In genomic region chr18:57659463-57660102, GRCh38 we compare ENCODE assay signal across 26 cellular contexts. TPM values are rescaled to one million over a fixed set of nuclear protein-coding genes. Genes with fewer than 3 reads are reported as not detected.
A peak's percentile ranks its signal among the peaks of the same experiment; 100 is the strongest.
DNase-seq lines count a peak whose midpoint lies in the region; ATAC-seq, FAIRE-seq and TF ChIP-seq lines count a peak whose summit lies in the region.
"Had no signal": no experiment of that assay in that cellular context is flagged by ENCODE, and none has a peak within 500 bp of the region (broad histone marks: within the 10 kb centered on the region; RNA-seq: fewer than 3 reads in every experiment).

No MANE protein-coding gene starts in this region.

- peaks cover 65% of the 10 kb centered on the region for H3K36me3 ChIP-seq in astrocyte (ENCODE audit: insufficient read depth, low read length)
- peaks cover 9 to 86% (median 80%) of the 10 kb centered on the region in 4 donors for H3K36me3 ChIP-seq in stomach
- H3K36me3 ChIP-seq in colonic mucosa, result peaks cover 8% of the 10 kb centered on the region
- H3K36me3 ChIP-seq in hepatocyte (replicated peaks; ENCODE audit: insufficient read depth, low read depth), result no peaks in the 10 kb centered on the region

- TF ChIP-seq EP300 in stomach (IDR thresholded peaks at IDR 0.05), result no peak

- H3K27me3 Mint-ChIP-seq in astrocyte (ENCODE audit: low read depth, unreplicated experiment), result no peaks in the 10 kb centered on the region
- H3K27me3 Mint-ChIP-seq: activated CD4-positive, alpha-beta memory T cell treated with anti-CD3 and anti-CD28 coated beads, Interleukin-2, amount 10 ng/mL, durations not matched to agents 7 days and 5 days; CD4-positive, alpha-beta T cell had no signal

- 42 to 70% (median 55%) methylated on average over 11 of the region's 11 CpGs for WGBS in stomach, 5 donors
- 92% methylated on average over 11 of the region's 11 CpGs for WGBS in hepatocyte (ENCODE audit: low lambda C conversion rate, missing lambda C conversion rate)

- H3K9me3 ChIP-seq in astrocyte (ENCODE audit: insufficient read depth, low read depth, low read length) (peaks cover 9% of the 10 kb centered on the region), stomach (peaks cover 5 to 15% (median 11%) of the 10 kb centered on the region in 4 donors), colonic mucosa (no peaks in the 10 kb centered on the region), hepatocyte (ENCODE audit: low read depth) (peaks cover 9% of the 10 kb centered on the region)

- H3K27me3 ChIP-seq in astrocyte (ENCODE audit: insufficient read depth, low read length), result no peaks in the 10 kb centered on the region
- no peaks in the 10 kb centered on the region for H3K27me3 ChIP-seq in stomach
- no peaks in the 10 kb centered on the region for H3K27me3 ChIP-seq in colonic mucosa
- H3K27me3 ChIP-seq in hepatocyte, result no peaks in the 10 kb centered on the region
- H3K27me3 ChIP-seq: dorsolateral prefrontal cortex, gastrocnemius medialis, tibial nerve had no signal

- peak overlapping the region; percentile 1 for H3K27ac Mint-ChIP-seq in astrocyte (ENCODE audit: unreplicated experiment)
- H3K27ac Mint-ChIP-seq: activated CD4-positive, alpha-beta memory T cell treated with anti-CD3 and anti-CD28 coated beads, Interleukin-2, amount 10 ng/mL, durations not matched to agents 7 days and 5 days; CD4-positive, alpha-beta T cell; nephron had no signal

- no peak overlapping the region for H3K9ac ChIP-seq in astrocyte (ENCODE audit: low read length)
- H3K9ac ChIP-seq in colonic mucosa (ENCODE audit: low read depth in 2 of 2, low read length in 2 of 2), result no peak overlapping the region
- H3K9ac ChIP-seq: parathyroid adenoma had no signal

- peaks cover 11% of the 10 kb centered on the region for H3K9me3 Mint-ChIP-seq in astrocyte (ENCODE audit: unreplicated experiment)

- H3K4me1 ChIP-seq in astrocyte (ENCODE audit: insufficient read depth, low read length), result peaks cover 12% of the 10 kb centered on the region
- H3K4me1 ChIP-seq in stomach, result peaks cover 0 to 29% (median 16%) of the 10 kb centered on the region in 4 donors
- H3K4me1 ChIP-seq in colonic mucosa, result no peaks in the 10 kb centered on the region
- H3K4me1 ChIP-seq in hepatocyte (ENCODE audit: insufficient read depth), result no peaks in the 10 kb centered on the region
- H3K4me1 ChIP-seq: gastrocnemius medialis, parathyroid adenoma, tibial nerve had no signal

- intact Hi-C loops in stomach (cut with DNase I; ENCODE audit: low total_unique reads), result no loop called here
- intact Hi-C loops in colonic mucosa (cut with DNase I), result no loop called here

- TF ChIP-seq CTCF in astrocyte (IDR thresholded peaks at IDR 0.05; ENCODE audit: insufficient read depth, low read depth, low read length) (no peak), fibroblast of the aortic adventitia (IDR thresholded peaks at IDR 0.05; ENCODE audit: insufficient read depth, low read length) (no peak), stomach (IDR thresholded peaks at IDR 0.05) (no peak), colonic mucosa (IDR thresholded peaks at IDR 0.05) (no peak), hepatocyte (IDR thresholded peaks at IDR 0.05; ENCODE audit: poor library complexity) (no peak)

- H2AFZ ChIP-seq in astrocyte (ENCODE audit: low read depth, low read length) (no peak overlapping the region), hepatocyte (no peak overlapping the region)
- H2AFZ ChIP-seq: parathyroid adenoma had no signal

- H3K4me2 ChIP-seq in astrocyte (ENCODE audit: low read length) (no peak overlapping the region), hepatocyte (no peak overlapping the region)

- H3K4me3 ChIP-seq in astrocyte (ENCODE audit: insufficient read depth, low read depth, low read length), result no peak overlapping the region
- no peak overlapping the region for H3K4me3 ChIP-seq in fibroblast of the aortic adventitia (ENCODE audit: low read depth, low read length)
- H3K4me3 ChIP-seq in stomach, result no peak overlapping the region
- no peak overlapping the region for H3K4me3 ChIP-seq in colonic mucosa
- no peak overlapping the region for H3K4me3 ChIP-seq in hepatocyte
- H3K4me3 ChIP-seq: dorsolateral prefrontal cortex, gastrocnemius medialis, left ventricle myocardium inferior, tibial nerve had no signal

- H3K4me1 Mint-ChIP-seq in astrocyte (ENCODE audit: low read depth, unreplicated experiment), result peaks cover 16% of the 10 kb centered on the region
- H3K4me1 Mint-ChIP-seq: activated CD4-positive, alpha-beta memory T cell treated with anti-CD3 and anti-CD28 coated beads, Interleukin-2, amount 10 ng/mL, durations not matched to agents 7 days and 5 days had no signal

- DNase-seq in OCI-M1 (lab: John Stamatoyannopoulos, UW), result peak; percentile 96
- peak; percentile 20 for DNase-seq in astrocyte (ENCODE audit: low read depth)
- peak; percentile 71 for DNase-seq in fibroblast of the aortic adventitia (ENCODE audit: low read depth)
- DNase-seq in stomach, result no peak
- DNase-seq in colonic mucosa, result no peak
- DNase-seq in hepatocyte (ENCODE audit: low spot score), result no peak
- DNase-seq: activated CD4-positive, alpha-beta memory T cell treated with anti-CD3 and anti-CD28 coated beads, Interleukin-2, amount 10 ng/mL, durations not matched to agents 7 days and 5 days; activated CD4-positive, CD25-positive, alpha-beta regulatory T cell; activated gamma-delta T cell; amygdala; CD4-positive, alpha-beta T cell; dorsolateral prefrontal cortex; gastrocnemius medialis; hypothalamus; left ventricle myocardium inferior; NCI-H1417; NCI-H446 treated with DMSO at 0.1 percent for 48 hours; Right ventricle myocardium superior; stimulated activated naive CD8-positive, alpha-beta T cell treated with anti-CD3 and anti-CD28 coated beads, Interleukin-15, Interleukin-2, amounts not matched to agents 100 U/mL and 50 U/mL, for 24 hours had no signal

- H3K4me3 Mint-ChIP-seq in astrocyte (ENCODE audit: unreplicated experiment), result no peak overlapping the region
- H3K4me3 Mint-ChIP-seq: activated CD4-positive, alpha-beta memory T cell treated with anti-CD3 and anti-CD28 coated beads, Interleukin-2, amount 10 ng/mL, durations not matched to agents 7 days and 5 days; CD4-positive, alpha-beta T cell; nephron had no signal

- no peak for ATAC-seq in HG03354 (IDR thresholded peaks at IDR 0.05; ENCODE audit: poor library complexity, severe bottlenecking, unreplicated experiment)
- ATAC-seq: gastrocnemius medialis; HCT116; sciatic nerve; stimulated activated naive CD8-positive, alpha-beta T cell treated with anti-CD3 and anti-CD28 coated beads, Interleukin-15, Interleukin-2, amounts not matched to agents 100 U/mL and 50 U/mL, for 24 hours had no signal

- FAIRE-seq in astrocyte (lab: Jason Lieb, UNC), result no peak
- FAIRE-seq: islet of Langerhans had no signal

- peaks cover 20% of the 10 kb centered on the region for H3K36me3 Mint-ChIP-seq in astrocyte (ENCODE audit: low read depth, unreplicated experiment)

- peaks cover 8% of the 10 kb centered on the region for H4K20me1 ChIP-seq in astrocyte (ENCODE audit: insufficient read depth, low read length)
- no peaks in the 10 kb centered on the region for H4K20me1 ChIP-seq in hepatocyte (ENCODE audit: insufficient read depth, poor library complexity, severe bottlenecking)

- no peaks in the 10 kb centered on the region for H3K9me2 ChIP-seq in hepatocyte (replicated peaks; ENCODE audit: insufficient read depth)

- H3K79me2 ChIP-seq in astrocyte (ENCODE audit: insufficient read depth, low read length) (peaks cover 54% of the 10 kb centered on the region), hepatocyte (peaks cover 32% of the 10 kb centered on the region)

- peak overlapping the region; percentile 86 for H3K27ac ChIP-seq in astrocyte (ENCODE audit: low read depth, low read length)
- H3K27ac ChIP-seq in stomach, result peak overlapping the region in 4 of 5 donors; percentile 65 to 85 (median 77)
- no peak overlapping the region for H3K27ac ChIP-seq in colonic mucosa
- no peak overlapping the region for H3K27ac ChIP-seq in hepatocyte
- H3K27ac ChIP-seq: gastrocnemius medialis, left ventricle myocardium inferior, parathyroid adenoma, tibial nerve had no signal

- no peak for TF ChIP-seq POLR2A in stomach (IDR thresholded peaks at IDR 0.05)

RNA-seq across cellular contexts. Expression of gene NARS1, which starts 37.9 kb away (rescaled TPM):
- total RNA-seq in astrocyte, result 223 and 224 TPM in 2 replicates
- 235 and 322 TPM in 2 replicates for total RNA-seq in fibroblast of the aortic adventitia (ENCODE audit: low replicate concordance)
- 100 to 1,000 TPM in 4 of 5 donors, 10 to 100 TPM in 1; 48.4 to 502 (median 135) TPM for total RNA-seq in stomach
- polyA plus RNA-seq in stomach, result 10 to 100 TPM; 60.6 to 71.2 (median 65.1) TPM
- total RNA-seq in colonic mucosa, result 100 to 1,000 TPM; 139 to 164 TPM
- 179 and 184 TPM in 2 replicates for total RNA-seq in hepatocyte
- polyA plus RNA-seq in hepatocyte, result 123 and 124 TPM in 2 replicates

Comparison
In these comparisons a context has a peak if more than half of its experiments do, and no peak if none do; other contexts are left out.
1. DNase-seq: peak in OCI-M1 (single experiment), astrocyte (single experiment) and fibroblast of the aortic adventitia (single experiment); none in stomach (single experiment), colonic mucosa (single experiment) and hepatocyte (single experiment).
2. H3K27ac ChIP-seq: peak in astrocyte (single experiment) and stomach (4 of 5); none in colonic mucosa (single experiment) and hepatocyte (single experiment).